9 cellular contexts compared by ENCODE assay signal in the genomic region with DNA sequence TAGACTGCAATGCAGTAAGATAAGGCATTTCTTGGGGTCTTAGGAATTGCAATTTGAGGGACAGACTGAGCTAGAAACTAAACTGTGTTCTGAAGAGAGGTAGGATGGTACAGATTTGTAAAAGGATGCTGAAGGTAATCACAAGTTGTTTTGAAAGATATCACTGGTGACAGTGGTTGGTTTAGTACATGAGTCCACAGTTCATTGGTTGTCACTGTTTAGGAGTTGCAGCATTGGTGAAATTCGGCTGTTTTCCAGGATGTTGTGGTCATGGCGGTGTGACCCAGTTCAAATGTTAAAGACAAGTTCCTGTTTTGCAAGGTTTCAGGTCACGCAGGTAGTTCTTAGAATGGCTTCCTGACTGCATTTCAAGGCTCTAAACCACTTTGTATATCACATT.
DNase-seq lines count a peak whose midpoint lies in the region; ATAC-seq, FAIRE-seq and TF ChIP-seq lines count a peak whose summit lies in the region.
"Had no signal": no experiment of that assay in that cellular context is flagged by ENCODE, and none has a peak within 500 bp of the region (broad histone marks: within the 10 kb centered on the region; RNA-seq: fewer than 3 reads in every experiment).

No MANE protein-coding gene starts in this region.

- H3K4me1 ChIP-seq in right lobe of liver = no peaks in the 10 kb centered on the region

- peak; percentile 97 for ATAC-seq in HG03108 (IDR thresholded peaks at IDR 0.05; ENCODE audit: unreplicated experiment)
- peak; percentile 19 to 75 (median 56) for ATAC-seq in right lobe of liver
- ATAC-seq in left ventricle myocardium superior = no peak
- ATAC-seq: K562 had no signal

- no peaks in the 10 kb centered on the region for H3K9me3 ChIP-seq in right lobe of liver

- H3K27ac Mint-ChIP-seq in osteocyte (ENCODE audit: unreplicated experiment) = no peak overlapping the region

- TF ChIP-seq CTCF in right lobe of liver (IDR thresholded peaks at IDR 0.05) (no peak), osteocyte (IDR thresholded peaks at IDR 0.05) (no peak)

- TF ChIP-seq POLR2A in right lobe of liver (IDR thresholded peaks at IDR 0.05) = no peak
- no peak for TF ChIP-seq POLR2A in erythroblast (IDR thresholded peaks at IDR 0.05; ENCODE audit: low read length)

- H3K36me3 Mint-ChIP-seq in osteocyte (ENCODE audit: unreplicated experiment) = no peaks in the 10 kb centered on the region

- H3K9me3 Mint-ChIP-seq in osteocyte (ENCODE audit: unreplicated experiment) = no peaks in the 10 kb centered on the region

- no peaks in the 10 kb centered on the region for H3K36me3 ChIP-seq in right lobe of liver

- intact Hi-C loops in right lobe of liver (cut with DNase I) (no loop called here), left ventricle myocardium superior (cut with micrococcal nuclease) (no loop called here)

- DNase-seq in GM19239 (ENCODE audit: insufficient read length, low spot score) (peak; percentile 37), right lobe of liver (peak in 1 of 3 donors; percentile 55), erythroblast (lab: John Stamatoyannopoulos, UW) (no peak), amygdala (lab: John Stamatoyannopoulos, UW) (no peak), left ventricle myocardium superior (no peak), osteocyte (ENCODE audit: extremely low spot score, unreplicated experiment) (no peak)
- DNase-seq in activated CD4-positive, alpha-beta T cell treated with anti-CD3 and anti-CD28 coated beads for 1 hour = peak; percentile 41

- H3K27me3 Mint-ChIP-seq in osteocyte (ENCODE audit: unreplicated experiment) = no peaks in the 10 kb centered on the region

- FAIRE-seq in GM19239 (lab: Jason Lieb, UNC) = peak; percentile 90
- FAIRE-seq: K562 had no signal

- WGBS in right lobe of liver (ENCODE audit: insufficient coverage, low coverage, low lambda C conversion rate, missing lambda C conversion rate) = 15% methylated on average over 3 of the region's 3 CpGs

- no peak overlapping the region for H3K4me3 Mint-ChIP-seq in osteocyte (ENCODE audit: unreplicated experiment)

- H3K4me3 ChIP-seq in right lobe of liver = no peak overlapping the region
- H3K4me3 ChIP-seq: K562 had no signal

- no peak overlapping the region for H3K27ac ChIP-seq in right lobe of liver

- H3K27me3 ChIP-seq in right lobe of liver = no peaks in the 10 kb centered on the region

- no peaks in the 10 kb centered on the region for H3K4me1 Mint-ChIP-seq in osteocyte (ENCODE audit: unreplicated experiment)

Comparison
In these comparisons a context has a peak if more than half of its experiments do, and no peak if none do; other contexts are left out.
1. DNase-seq: peak in GM19239 (single experiment) and activated CD4-positive, alpha-beta T cell treated with anti-CD3 and anti-CD28 coated beads for 1 hour (single experiment); none in erythroblast (0 of 2), amygdala (0 of 56), left ventricle myocardium superior (single experiment) and osteocyte (single experiment).